Comparison of ENCODE assay signal across 8 cellular contexts in the genomic region with DNA sequence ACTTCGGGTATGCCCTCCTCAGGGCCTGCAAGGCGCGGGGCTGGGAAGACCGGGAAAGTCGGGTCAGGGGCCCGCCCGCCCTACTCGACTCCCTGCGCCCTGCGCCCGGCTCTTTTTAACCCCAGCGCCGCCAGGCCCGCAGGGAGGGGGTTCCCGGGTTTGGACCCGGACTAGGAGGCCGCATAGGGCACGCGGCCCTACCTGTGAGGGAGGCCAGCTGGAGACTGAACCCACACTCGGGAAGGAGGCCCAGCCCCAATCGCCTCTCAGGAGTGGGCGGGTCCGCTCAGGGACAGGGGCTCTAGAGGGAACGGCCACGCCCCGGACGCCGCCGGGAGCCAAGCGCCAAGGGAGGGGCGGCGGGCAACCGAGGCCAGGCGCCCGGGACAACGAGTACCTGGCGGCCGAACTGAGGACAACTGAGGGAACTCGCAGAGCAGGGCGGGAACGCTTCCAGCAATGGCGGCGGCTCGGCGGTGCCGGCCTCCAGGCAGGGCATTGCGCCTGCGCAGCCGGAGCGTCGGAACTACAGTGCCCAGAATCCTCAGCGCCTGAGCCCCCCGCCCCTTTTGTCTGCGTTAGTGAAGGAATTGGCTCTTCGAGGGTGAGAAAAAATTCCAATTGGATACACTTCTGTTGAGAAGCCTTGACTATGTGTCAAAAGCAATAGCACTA.
DNase-seq lines count a peak whose midpoint lies in the region; ATAC-seq and TF ChIP-seq lines count a peak whose summit lies in the region.

A gene (minus strand): TSS at position 484 of the 675 bp plus-strand sequence.

- in situ Hi-C loops in GM18951 (cut with MboI; ENCODE audit: low sequenced_read_pairs, unreplicated experiment): no loop called here

- peak; percentile 93 for ATAC-seq in HG03175 (IDR thresholded peaks at IDR 0.05; ENCODE audit: unreplicated experiment)

- H3K4me3 ChIP-seq in AG09309 (ENCODE audit: control insufficient read depth, low read depth, low read length): peak within 1 kb of the TSS; percentile 83

- peak; percentile 74 for TF ChIP-seq POLR2A in GM18951 (IDR thresholded peaks at IDR 0.05; ENCODE audit: extremely low read depth, insufficient read depth, insufficient read length)

- no peak for TF ChIP-seq CTCF in AG09309 (IDR thresholded peaks at IDR 0.05; ENCODE audit: control insufficient read depth, insufficient read depth, low read depth, low read length, missing control alignments)

- peak; percentile 51 for DNase-seq in AG09309 (ENCODE audit: low read depth)
- peak; percentile 88 for DNase-seq in NCI-H226
- peak; percentile 89 for DNase-seq in activated CD4-positive, CD25-positive, alpha-beta regulatory T cell treated with anti-CD3 and anti-CD28 coated beads, Interleukin-2, amount 50 U/mL, for 72 hours
- DNase-seq in cerebellar nuclear complex (lab: John Stamatoyannopoulos, UW): peak; percentile 49 to 87
- DNase-seq in islet precursor cell: peak; percentile 99
- DNase-seq in stimulated activated CD4-positive, alpha-beta T cell treated with anti-CD3 and anti-CD28 coated beads, Interleukin-12 subunit alpha, Interleukin-12 subunit beta, amount 100 ng/mL, for 4 hours: peak; percentile 88

Comparison
In these comparisons a context has a peak if more than half of its experiments do, and no peak if none do; other contexts are left out.
1. Peak in every context shown above with its lines: DNase-seq, ATAC-seq and H3K4me3 ChIP-seq.